ENCODE assay signal across 31 cellular contexts in genomic region chr7:55189878-55190436, GRCh38.
A peak's percentile ranks its signal among the peaks of the same experiment; 100 is the strongest.
DNase-seq lines count a peak whose midpoint lies in the region; ATAC-seq, FAIRE-seq and TF ChIP-seq lines count a peak whose summit lies in the region.
"Had no signal": no experiment of that assay in that cellular context is flagged by ENCODE, and none has a peak within 500 bp of the region (broad histone marks: within the 10 kb centered on the region; RNA-seq: fewer than 3 reads in every experiment).

No MANE protein-coding gene starts in this region.

- in situ Hi-C loops in HepG2 (cut with HindIII; ENCODE audit: extremely low pct_ligation_motif_present, low pct_unique_long_range_greater_than_20kb), result no loop called here

- no peak overlapping the region for H3K4me3 Mint-ChIP-seq in progenitor cell of endocrine pancreas (ENCODE audit: low read depth)
- H3K4me3 Mint-ChIP-seq: activated CD4-positive, alpha-beta T cell treated with anti-CD3 and anti-CD28 coated beads for 36 hours; activated CD8-positive, alpha-beta T cell treated with anti-CD3 and anti-CD28 coated beads for 36 hours; activated T-helper 17 cell treated with anti-CD3 and anti-CD28 coated beads, Interleukin-2, amount 50 U/mL, for 72 hours; CD8-positive, alpha-beta T cell; naive thymus-derived CD4-positive, alpha-beta T cell had no signal

- H3K79me2 ChIP-seq in HepG2 (ENCODE audit: insufficient read depth, low read length) (peaks cover 34% of the 10 kb centered on the region), hepatocyte (peaks cover 2% of the 10 kb centered on the region)

- peak overlapping the region; percentile 99 for H3K27ac ChIP-seq in HepG2 (ENCODE audit: extremely low read length, insufficient read depth, low read length)
- peak overlapping the region in 1 of 3 donors; percentile 73 for H3K27ac ChIP-seq in right lobe of liver
- peak overlapping the region; percentile 97 for H3K27ac ChIP-seq in hepatocyte
- H3K27ac ChIP-seq in uterus, result peak overlapping the region; percentile 15 to 52
- H3K27ac ChIP-seq in WERI-Rb-1, result no peak overlapping the region
- H3K27ac ChIP-seq: HL-60, PC-9 had no signal

- TF ChIP-seq CTCF in HepG2 (CRISPR knock-in tag; IDR thresholded peaks at IDR 0.05), result no peak
- no peak for TF ChIP-seq CTCF in right lobe of liver (IDR thresholded peaks at IDR 0.05)
- TF ChIP-seq CTCF in hepatocyte (IDR thresholded peaks at IDR 0.05; ENCODE audit: poor library complexity), result no peak
- no peak for TF ChIP-seq CTCF in progenitor cell of endocrine pancreas (IDR thresholded peaks at IDR 0.05; ENCODE audit: unreplicated experiment)
- TF ChIP-seq CTCF in uterus (IDR thresholded peaks at IDR 0.05), result no peak
- TF ChIP-seq CTCF in WERI-Rb-1 (IDR thresholded peaks at IDR 0.05; ENCODE audit: low read depth, low read length), result no peak

- H3K36me3 Mint-ChIP-seq in progenitor cell of endocrine pancreas (ENCODE audit: insufficient read depth), result peaks cover 13% of the 10 kb centered on the region
- H3K36me3 Mint-ChIP-seq: activated naive CD4-positive, alpha-beta T cell treated with anti-CD3 and anti-CD28 coated beads, Interleukin-2, amount 50 U/mL, for 72 hours; CD8-positive, alpha-beta T cell; naive thymus-derived CD4-positive, alpha-beta T cell had no signal

- H3K27me3 Mint-ChIP-seq in progenitor cell of endocrine pancreas, result no peaks in the 10 kb centered on the region

- H3K9ac ChIP-seq in HepG2 (ENCODE audit: insufficient read depth, low read depth, low read length), result peak overlapping the region; percentile 84; the same call in 1 of the 2 replicates

- TF ChIP-seq EP300 in HepG2 (IDR thresholded peaks at IDR 0.05; ENCODE audit: low read depth in 2 of 2, low read length in 2 of 2), result no peak
- no peak for TF ChIP-seq EP300 in HepG2 (CRISPR knock-in tag; IDR thresholded peaks at IDR 0.05; ENCODE audit: borderline replicate concordance)

- CTCF ChIA-PET in HepG2 (lab: Yijun Ruan, JAX; ENCODE audit: low intra/inter-chr PET ratio, low total read pairs), result no interaction called here

- peaks cover 35% of the 10 kb centered on the region for H3K4me1 Mint-ChIP-seq in progenitor cell of endocrine pancreas (ENCODE audit: low read depth)
- H3K4me1 Mint-ChIP-seq: activated CD4-positive, alpha-beta T cell treated with anti-CD3 and anti-CD28 coated beads for 36 hours; naive thymus-derived CD4-positive, alpha-beta T cell had no signal

- no peaks in the 10 kb centered on the region for H3K9me3 Mint-ChIP-seq in progenitor cell of endocrine pancreas (ENCODE audit: low read depth)
- H3K9me3 Mint-ChIP-seq: activated CD8-positive, alpha-beta T cell treated with anti-CD3 and anti-CD28 coated beads for 36 hours; activated naive CD4-positive, alpha-beta T cell treated with anti-CD3 and anti-CD28 coated beads, Interleukin-2, amount 50 U/mL, for 72 hours; activated T-helper 17 cell treated with anti-CD3 and anti-CD28 coated beads, Interleukin-2, amount 50 U/mL, for 72 hours; CD8-positive, alpha-beta T cell; H9 had no signal

- H3K27ac Mint-ChIP-seq in progenitor cell of endocrine pancreas, result peak overlapping the region; percentile 70
- H3K27ac Mint-ChIP-seq: activated CD4-positive, alpha-beta T cell treated with anti-CD3 and anti-CD28 coated beads for 36 hours; activated CD8-positive, alpha-beta T cell treated with anti-CD3 and anti-CD28 coated beads for 36 hours; activated naive CD4-positive, alpha-beta T cell treated with anti-CD3 and anti-CD28 coated beads, Interleukin-2, amount 50 U/mL, for 72 hours; activated T-helper 17 cell treated with anti-CD3 and anti-CD28 coated beads, Interleukin-2, amount 50 U/mL, for 72 hours; CD8-positive, alpha-beta T cell; naive thymus-derived CD4-positive, alpha-beta T cell had no signal

- no TSS peak for BruUV-seq in HepG2 (replicated peaks; lab: Mats Ljungman, UMichigan)

- H3K36me3 ChIP-seq in HepG2 (replicated peaks in 1 of 2; ENCODE audit: control insufficient read depth in 1 of 2, insufficient read depth in 2 of 2, low read length in 2 of 2) (peaks cover 12 to 37% of the 10 kb centered on the region in 2 experiments), right lobe of liver (peaks cover 0 to 49% (median 24%) of the 10 kb centered on the region in 4 donors), hepatocyte (replicated peaks; ENCODE audit: insufficient read depth, low read depth) (no peaks in the 10 kb centered on the region), uterus (no peaks in the 10 kb centered on the region), WERI-Rb-1 (no peaks in the 10 kb centered on the region)

- H3K27me3 ChIP-seq in HepG2 (ENCODE audit: control insufficient read depth in 1 of 2, insufficient read depth in 2 of 2, low read length in 2 of 2), result no peaks in the 10 kb centered on the region
- H3K27me3 ChIP-seq in right lobe of liver, result no peaks in the 10 kb centered on the region
- no peaks in the 10 kb centered on the region for H3K27me3 ChIP-seq in hepatocyte
- H3K27me3 ChIP-seq in uterus, result no peaks in the 10 kb centered on the region
- H3K27me3 ChIP-seq in WERI-Rb-1 (ENCODE audit: insufficient read depth, low read depth, severe bottlenecking), result no peaks in the 10 kb centered on the region
- H3K27me3 ChIP-seq: BE2C had no signal

- no peak for FAIRE-seq in HepG2 (lab: Jason Lieb, UNC)
- FAIRE-seq: endothelial cell of umbilical vein, GM19239, islet of Langerhans, small intestine had no signal

- H4K20me1 ChIP-seq in HepG2 (ENCODE audit: insufficient read depth, low read length) (no peaks in the 10 kb centered on the region), hepatocyte (ENCODE audit: insufficient read depth, poor library complexity, severe bottlenecking) (no peaks in the 10 kb centered on the region)

- TF ChIP-seq POLR2A in HepG2 (IDR thresholded peaks at IDR 0.05; ENCODE audit: insufficient read depth in 1 of 2, low read depth in 2 of 2, low read length in 2 of 2), result no peak
- no peak for TF ChIP-seq POLR2A in right lobe of liver (IDR thresholded peaks at IDR 0.05)
- TF ChIP-seq POLR2A in uterus (IDR thresholded peaks at IDR 0.05), result no peak

- ATAC-seq in HepG2 (no peak), right lobe of liver (no peak), GM19328 (IDR thresholded peaks at IDR 0.05; ENCODE audit: unreplicated experiment) (no peak), GM18520 (IDR thresholded peaks at IDR 0.05; ENCODE audit: unreplicated experiment) (no peak)
- ATAC-seq: activated CD4-positive, alpha-beta T cell treated with anti-CD3 and anti-CD28 coated beads for 36 hours; activated CD8-positive, alpha-beta T cell treated with anti-CD3 and anti-CD28 coated beads for 36 hours; activated naive CD4-positive, alpha-beta T cell treated with anti-CD3 and anti-CD28 coated beads, Interleukin-2, amount 50 U/mL, for 72 hours; activated T-helper 17 cell treated with anti-CD3 and anti-CD28 coated beads, Interleukin-2, amount 50 U/mL, for 72 hours; CD8-positive, alpha-beta T cell; left ventricle myocardium superior; naive thymus-derived CD4-positive, alpha-beta T cell had no signal

- intact Hi-C loops in HepG2 (cut with micrococcal nuclease; ENCODE audit: unreplicated experiment) (loop anchor here (2.0 kb wide), 1 partner anchor 65 kb away; no protein-coding TSS in a partner anchor), right lobe of liver (cut with DNase I) (no loop called here), uterus (cut with DNase I; ENCODE audit: low total_unique reads) (no loop called here)

- H3K4me1 ChIP-seq in HepG2 (ENCODE audit: insufficient read depth, low read length), result peaks cover 70% of the 10 kb centered on the region
- H3K4me1 ChIP-seq in right lobe of liver, result peaks cover 0 to 24% (median 2%) of the 10 kb centered on the region in 4 donors
- H3K4me1 ChIP-seq in hepatocyte (ENCODE audit: insufficient read depth), result peaks cover 45% of the 10 kb centered on the region
- H3K4me1 ChIP-seq in uterus, result no peaks in the 10 kb centered on the region

- peak overlapping the region; percentile 89 for H3K4me2 ChIP-seq in HepG2 (ENCODE audit: low read depth, low read length)
- H3K4me2 ChIP-seq in hepatocyte, result no peak overlapping the region
- H3K4me2 ChIP-seq: PC-9 had no signal

- TF ChIP-seq RAD21 in HepG2 (CRISPR knock-in tag; IDR thresholded peaks at IDR 0.05), result no peak

- POLR2A ChIA-PET in HepG2 (lab: Yijun Ruan, JAX), result interaction anchor here (1.5 to 4.6 kb wide), 4 partner anchors 12 to 431 kb away, joined by 3 to 275 read pairs (median 12); partner anchors contain the start of gene SEC61G

- WGBS in HepG2 (ENCODE audit: low lambda C conversion rate), result 95% methylated on average over 16 of the region's 16 CpGs
- WGBS in right lobe of liver (ENCODE audit: insufficient coverage, low coverage, low lambda C conversion rate, missing lambda C conversion rate), result 79% methylated on average over 11 of the region's 16 CpGs
- WGBS in hepatocyte (ENCODE audit: low lambda C conversion rate, missing lambda C conversion rate), result 86% methylated on average over 16 of the region's 16 CpGs

- no peak overlapping the region for H2AFZ ChIP-seq in HepG2 (ENCODE audit: low read length)
- no peak overlapping the region for H2AFZ ChIP-seq in hepatocyte
- H2AFZ ChIP-seq: PC-9 had no signal

- DNase-seq in HepG2 (ENCODE audit: low spot score) (no peak), right lobe of liver (no peak), hepatocyte (ENCODE audit: low spot score) (no peak), progenitor cell of endocrine pancreas (ENCODE audit: low spot score, unreplicated experiment) (no peak), uterus (no peak), WERI-Rb-1 (no peak)
- DNase-seq: ACHN; activated CD4-positive, alpha-beta T cell treated with anti-CD3 and anti-CD28 coated beads for 36 hours; activated CD8-positive, alpha-beta T cell treated with anti-CD3 and anti-CD28 coated beads for 36 hours; BE2C; EL; H9; left ventricle myocardium superior; NCI-H1436; NCI-H345; NCI-H69; occipital lobe; PC-9; SHP77; small intestine; stimulated activated naive CD4-positive, alpha-beta T cell treated with Interleukin-2 at 50 U/mL for 16 hours had no signal

- no peaks in the 10 kb centered on the region for H3K9me2 ChIP-seq in hepatocyte (replicated peaks; ENCODE audit: insufficient read depth)

- no peaks in the 10 kb centered on the region for H3K9me3 ChIP-seq in HepG2 (ENCODE audit: low read length)
- H3K9me3 ChIP-seq in right lobe of liver, result no peaks in the 10 kb centered on the region
- H3K9me3 ChIP-seq in hepatocyte (ENCODE audit: low read depth), result no peaks in the 10 kb centered on the region
- H3K9me3 ChIP-seq in uterus, result no peaks in the 10 kb centered on the region
- no peaks in the 10 kb centered on the region for H3K9me3 ChIP-seq in WERI-Rb-1 (ENCODE audit: severe bottlenecking)
- H3K9me3 ChIP-seq: BE2C had no signal

- no peak overlapping the region for H3K4me3 ChIP-seq in HepG2 (replicated peaks in 1 of 3; ENCODE audit: insufficient read depth in 1 of 3, low read depth in 2 of 3, low read length in 3 of 3)
- H3K4me3 ChIP-seq in right lobe of liver, result no peak overlapping the region
- H3K4me3 ChIP-seq in hepatocyte, result no peak overlapping the region
- no peak overlapping the region for H3K4me3 ChIP-seq in uterus
- no peak overlapping the region for H3K4me3 ChIP-seq in WERI-Rb-1 (ENCODE audit: low read depth, low read length)
- H3K4me3 ChIP-seq: PC-9 had no signal
